Comparison of ENCODE assay signal across 12 cellular contexts in genomic region chr4:102612824-102613366, GRCh38.
DNase-seq lines count a peak whose midpoint lies in the region; ATAC-seq and TF ChIP-seq lines count a peak whose summit lies in the region.
"Had no signal": no experiment of that assay in that cellular context is flagged by ENCODE, and none has a peak within 500 bp of the region (broad histone marks: within the 10 kb centered on the region; RNA-seq: fewer than 3 reads in every experiment).

No MANE protein-coding gene starts in this region.

- peaks cover 6 to 41% of the 10 kb centered on the region in 2 donors for H3K36me3 ChIP-seq in body of pancreas (replicated peaks in 1 of 2; ENCODE audit: insufficient read depth in 1 of 2, low read depth in 2 of 2)

- H3K27ac Mint-ChIP-seq in dendritic cell treated with granulocyte-macrophage colony-stimulating factor and Interleukin-4, amounts not matched to agents 40 ng/mL and 50 ng/mL, for 4 days, result peak overlapping the region; percentile 19

- ATAC-seq in GM21390 (IDR thresholded peaks at IDR 0.05; ENCODE audit: unreplicated experiment), result peak; percentile 58
- ATAC-seq in body of pancreas, result no peak
- ATAC-seq in GM19328 (IDR thresholded peaks at IDR 0.05; ENCODE audit: unreplicated experiment), result no peak
- ATAC-seq in HG03039 (IDR thresholded peaks at IDR 0.05; ENCODE audit: unreplicated experiment), result no peak
- ATAC-seq: HCT116 had no signal

- H3K4me3 ChIP-seq in body of pancreas, result no peak overlapping the region

- 64 to 84% methylated on average over 11 of the region's 11 CpGs for WGBS in body of pancreas, 2 donors

- peak overlapping the region in 2 of 4 donors; percentile 27 to 31 for H3K27ac ChIP-seq in body of pancreas
- H3K27ac ChIP-seq: neutrophil had no signal

- TF ChIP-seq CTCF in body of pancreas (IDR thresholded peaks at IDR 0.05), result no peak

- DNase-seq in T follicular helper cell (ENCODE audit: low read depth) (peak; percentile 30), body of pancreas (no peak), NOMO-1 treated with dmso at 0.1 percent for 144 hours (lab: John Stamatoyannopoulos, UW; ENCODE audit: unreplicated experiment) (no peak)
- DNase-seq in stimulated activated CD4-positive, alpha-beta T cell treated with anti-CD3 and anti-CD28 coated beads, Interleukin-15, amount 100 ng/mL, for 24 hours, result peak; percentile 62
- DNase-seq: foreskin fibroblast, Right ventricle myocardium superior had no signal

- H3K27me3 ChIP-seq in body of pancreas, result no peaks in the 10 kb centered on the region
- H3K27me3 ChIP-seq: neutrophil had no signal

- H3K9me3 Mint-ChIP-seq in dendritic cell treated with granulocyte-macrophage colony-stimulating factor and Interleukin-4, amounts not matched to agents 40 ng/mL and 50 ng/mL, for 4 days, result no peaks in the 10 kb centered on the region

- H3K9me3 ChIP-seq in body of pancreas, result no peaks in the 10 kb centered on the region
- H3K9me3 ChIP-seq: neutrophil had no signal

- H3K36me3 Mint-ChIP-seq in dendritic cell treated with granulocyte-macrophage colony-stimulating factor and Interleukin-4, amounts not matched to agents 40 ng/mL and 50 ng/mL, for 4 days (ENCODE audit: low read depth), result peaks cover 96% of the 10 kb centered on the region

- no peak overlapping the region for H3K4me3 Mint-ChIP-seq in dendritic cell treated with granulocyte-macrophage colony-stimulating factor and Interleukin-4, amounts not matched to agents 40 ng/mL and 50 ng/mL, for 4 days

- H3K27me3 Mint-ChIP-seq in dendritic cell treated with granulocyte-macrophage colony-stimulating factor and Interleukin-4, amounts not matched to agents 40 ng/mL and 50 ng/mL, for 4 days, result no peaks in the 10 kb centered on the region

- no peak for TF ChIP-seq POLR2A in body of pancreas (IDR thresholded peaks at IDR 0.05)

- intact Hi-C loops in dendritic cell treated with granulocyte-macrophage colony-stimulating factor and Interleukin-4, amounts not matched to agents 40 ng/mL and 50 ng/mL, for 4 days (cut with micrococcal nuclease), result no loop called here
- intact Hi-C loops in body of pancreas (cut with DNase I), result loop anchor here (5.0 to 10.0 kb wide), 2 partner anchors 394 to 482 kb away; partner anchors contain the start of gene BDH2

- H3K4me1 ChIP-seq in body of pancreas, result no peaks in the 10 kb centered on the region

- H3K4me1 Mint-ChIP-seq in dendritic cell treated with granulocyte-macrophage colony-stimulating factor and Interleukin-4, amounts not matched to agents 40 ng/mL and 50 ng/mL, for 4 days (ENCODE audit: low read depth), result no peaks in the 10 kb centered on the region

Comparison
In these comparisons a context has a peak if more than half of its experiments do, and no peak if none do; other contexts are left out.
1. DNase-seq: peak in T follicular helper cell (single experiment) and stimulated activated CD4-positive, alpha-beta T cell treated with anti-CD3 and anti-CD28 coated beads, Interleukin-15, amount 100 ng/mL, for 24 hours (single experiment); none in body of pancreas (0 of 4) and NOMO-1 treated with dmso at 0.1 percent for 144 hours (single experiment).